Comparison of ENCODE assay signal across 11 cellular contexts in genomic region chrX:71252221-71252620, GRCh38. TPM values are rescaled to one million over a fixed set of nuclear protein-coding genes. Genes with fewer than 3 reads are reported as not detected.
DNase-seq lines count a peak whose midpoint lies in the region; ATAC-seq and TF ChIP-seq lines count a peak whose summit lies in the region.
"Had no signal": no experiment of that assay in that cellular context is flagged by ENCODE, and none has a peak within 500 bp of the region (broad histone marks: within the 10 kb centered on the region; RNA-seq: fewer than 3 reads in every experiment).

No MANE protein-coding gene starts in this region.

- peak overlapping the region; percentile 88; the same call in 1 of the 2 replicates for H3K4me2 ChIP-seq in HCT116 (ENCODE audit: low read length)

- POLR2A ChIA-PET in HCT116 (lab: Charles Lee): no interaction called here

- intact Hi-C loops in CD14-positive monocyte (cut with micrococcal nuclease): loop anchor here in 1 of 2 donors (10.0 kb wide), 1 partner anchor 57 kb away; no protein-coding TSS in a partner anchor
- intact Hi-C loops in HCT116 (cut with micrococcal nuclease): no loop called here

- no peak overlapping the region for H3K4me3 ChIP-seq in HCT116 (replicated peaks in 1 of 2; ENCODE audit: low read depth in 1 of 2, low read length in 2 of 2)

- no peaks in the 10 kb centered on the region for H3K36me3 ChIP-seq in HCT116 (ENCODE audit: control insufficient read depth in 1 of 2, insufficient read depth in 2 of 2, low read length in 2 of 2)

- BruUV-seq in HCT116 (replicated peaks; lab: Mats Ljungman, UMichigan): no TSS peak

- no peak overlapping the region for H2AFZ ChIP-seq in HCT116 (ENCODE audit: low read depth, low read length, poor library complexity, severe bottlenecking)

- H3K9me2 ChIP-seq in HCT116 (ENCODE audit: insufficient read depth): no peaks in the 10 kb centered on the region

- no peak for TF ChIP-seq POLR2A in HCT116 (IDR thresholded peaks at IDR 0.05; ENCODE audit: borderline replicate concordance, extremely low read depth, insufficient read depth, insufficient read length)

- H3K9me3 Mint-ChIP-seq in CD14-positive monocyte (peaks cover 0 to 5% (median 0%) of the 10 kb centered on the region in 7 donors), naive B cell (peaks cover 0 to 1% (median 0%) of the 10 kb centered on the region in 7 donors)
- no peaks in the 10 kb centered on the region for H3K9me3 Mint-ChIP-seq in activated naive CD8-positive, alpha-beta T cell treated with anti-CD3 and anti-CD28 coated beads for 36 hours

- H3K9me3 ChIP-seq in HCT116 (ENCODE audit: control insufficient read depth in 1 of 2, insufficient read depth in 1 of 2, low read depth in 1 of 2, low read length in 2 of 2): no peaks in the 10 kb centered on the region
- H3K9me3 ChIP-seq: gastroesophageal sphincter had no signal

- no peak overlapping the region for H3K9ac ChIP-seq in HCT116 (ENCODE audit: low read length)

- CTCF ChIA-PET in HCT116 (lab: Charles Lee): no interaction called here

- H3K36me3 Mint-ChIP-seq in CD14-positive monocyte (peaks cover 29 to 30% of the 10 kb centered on the region in 2 donors), naive B cell (peaks cover 0 to 10% of the 10 kb centered on the region in 2 donors)
- peaks cover 10% of the 10 kb centered on the region for H3K36me3 Mint-ChIP-seq in activated naive CD8-positive, alpha-beta T cell treated with anti-CD3 and anti-CD28 coated beads for 36 hours

- no peaks in the 10 kb centered on the region for H3K79me2 ChIP-seq in HCT116 (ENCODE audit: insufficient read depth, low read length)

- H4K20me1 ChIP-seq in HCT116 (ENCODE audit: insufficient read depth): no peaks in the 10 kb centered on the region

- H3K4me1 Mint-ChIP-seq in CD14-positive monocyte (peaks cover 36% of the 10 kb centered on the region), naive B cell (peaks cover 18 to 27% (median 26%) of the 10 kb centered on the region in 3 donors)
- H3K4me1 Mint-ChIP-seq in activated naive CD8-positive, alpha-beta T cell treated with anti-CD3 and anti-CD28 coated beads for 36 hours: peaks cover 32% of the 10 kb centered on the region

- peak overlapping the region; percentile 77 to 89 for H3K4me3 Mint-ChIP-seq in CD14-positive monocyte
- H3K4me3 Mint-ChIP-seq in activated naive CD8-positive, alpha-beta T cell treated with anti-CD3 and anti-CD28 coated beads for 36 hours: peak overlapping the region; percentile 88
- peak overlapping the region in 6 of 8 donors; percentile 27 to 65 (median 56) for H3K4me3 Mint-ChIP-seq in naive B cell

- RAD21 ChIA-PET in HCT116 (lab: Charles Lee; ENCODE audit: low non-redundant PET in 1 of 2, low total read pairs in 2 of 2, uncharacterized antibody in 2 of 2, unreplicated experiment in 2 of 2): no interaction called here

- H3K4me1 ChIP-seq in HCT116 (ENCODE audit: control insufficient read depth in 1 of 2, insufficient read depth in 2 of 2, low read length in 2 of 2): peaks cover 13 to 19% of the 10 kb centered on the region in 2 experiments

- no peak for TF ChIP-seq CTCF in CD14-positive monocyte (IDR thresholded peaks at IDR 0.05)
- TF ChIP-seq CTCF in HCT116 (IDR thresholded peaks at IDR 0.05 in 2 of 3, conservative IDR thresholded peaks at IDR 0.05 in 1 of 3; ENCODE audit: borderline replicate concordance in 1 of 3, insufficient read depth in 1 of 3, low read depth in 2 of 3, low read length in 2 of 3): no peak

- H3K27ac ChIP-seq in HCT116 (ENCODE audit: low read depth, low read length): no peak overlapping the region

- peaks cover 0 to 11% (median 0%) of the 10 kb centered on the region in 3 donors for H3K27me3 Mint-ChIP-seq in CD14-positive monocyte (ENCODE audit: low read depth in 3 of 3)
- no peaks in the 10 kb centered on the region for H3K27me3 Mint-ChIP-seq in activated naive CD8-positive, alpha-beta T cell treated with anti-CD3 and anti-CD28 coated beads for 36 hours
- no peaks in the 10 kb centered on the region for H3K27me3 Mint-ChIP-seq in naive B cell

- H3K27ac Mint-ChIP-seq in CD14-positive monocyte (peak overlapping the region in 1 of 7 donors; percentile 13), naive B cell (no peak overlapping the region)
- H3K27ac Mint-ChIP-seq in activated naive CD8-positive, alpha-beta T cell treated with anti-CD3 and anti-CD28 coated beads for 36 hours: no peak overlapping the region

- DNase-seq in CD14-positive monocyte (ENCODE audit: low spot score): no peak
- DNase-seq in HCT116 (ENCODE audit: low read depth, low spot score): no peak
- no peak for DNase-seq in activated naive CD8-positive, alpha-beta T cell treated with anti-CD3 and anti-CD28 coated beads for 36 hours
- DNase-seq in naive B cell: no peak
- DNase-seq in activated CD4-positive, CD25-positive, alpha-beta regulatory T cell treated with anti-CD3 and anti-CD28 coated beads, Interleukin-2, amount 50 U/mL, for 72 hours: no peak
- no peak for DNase-seq in NCI-H345 (lab: John Stamatoyannopoulos, UW)
- no peak for DNase-seq in HPDE6-E6E7 (ENCODE audit: extremely low spot score)
- no peak for DNase-seq in NCI-H510A (lab: John Stamatoyannopoulos, UW)
- DNase-seq: NCI-H1048; NK-92 treated with Interleukin-12 subunit alpha and Interleukin-12 subunit beta, amount 100 ng/mL, for 24 hours had no signal

- H3K27me3 ChIP-seq in HCT116 (ENCODE audit: insufficient read depth, low read length): no peaks in the 10 kb centered on the region
- H3K27me3 ChIP-seq: gastroesophageal sphincter had no signal

- no peak for TF ChIP-seq RAD21 in HCT116 (IDR thresholded peaks at IDR 0.05; ENCODE audit: low read depth)

- no peak for ATAC-seq in HCT116
- ATAC-seq in naive B cell (ENCODE audit: low read depth in 2 of 2): no peak
- ATAC-seq: gastroesophageal sphincter had no signal

TF ChIP-seq in HCT116, 20 proteins besides CTCF, POLR2A, EP300 and RAD21:
- no peak for TF ChIP-seq CEBPB (IDR thresholded peaks at IDR 0.05; ENCODE audit: low read depth)
- TF ChIP-seq, protein P1, sequence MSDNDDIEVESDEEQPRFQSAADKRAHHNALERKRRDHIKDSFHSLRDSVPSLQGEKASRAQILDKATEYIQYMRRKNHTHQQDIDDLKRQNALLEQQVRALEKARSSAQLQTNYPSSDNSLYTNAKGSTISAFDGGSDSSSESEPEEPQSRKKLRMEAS (IDR thresholded peaks at IDR 0.05): no peak
- TF ChIP-seq, protein P2, sequence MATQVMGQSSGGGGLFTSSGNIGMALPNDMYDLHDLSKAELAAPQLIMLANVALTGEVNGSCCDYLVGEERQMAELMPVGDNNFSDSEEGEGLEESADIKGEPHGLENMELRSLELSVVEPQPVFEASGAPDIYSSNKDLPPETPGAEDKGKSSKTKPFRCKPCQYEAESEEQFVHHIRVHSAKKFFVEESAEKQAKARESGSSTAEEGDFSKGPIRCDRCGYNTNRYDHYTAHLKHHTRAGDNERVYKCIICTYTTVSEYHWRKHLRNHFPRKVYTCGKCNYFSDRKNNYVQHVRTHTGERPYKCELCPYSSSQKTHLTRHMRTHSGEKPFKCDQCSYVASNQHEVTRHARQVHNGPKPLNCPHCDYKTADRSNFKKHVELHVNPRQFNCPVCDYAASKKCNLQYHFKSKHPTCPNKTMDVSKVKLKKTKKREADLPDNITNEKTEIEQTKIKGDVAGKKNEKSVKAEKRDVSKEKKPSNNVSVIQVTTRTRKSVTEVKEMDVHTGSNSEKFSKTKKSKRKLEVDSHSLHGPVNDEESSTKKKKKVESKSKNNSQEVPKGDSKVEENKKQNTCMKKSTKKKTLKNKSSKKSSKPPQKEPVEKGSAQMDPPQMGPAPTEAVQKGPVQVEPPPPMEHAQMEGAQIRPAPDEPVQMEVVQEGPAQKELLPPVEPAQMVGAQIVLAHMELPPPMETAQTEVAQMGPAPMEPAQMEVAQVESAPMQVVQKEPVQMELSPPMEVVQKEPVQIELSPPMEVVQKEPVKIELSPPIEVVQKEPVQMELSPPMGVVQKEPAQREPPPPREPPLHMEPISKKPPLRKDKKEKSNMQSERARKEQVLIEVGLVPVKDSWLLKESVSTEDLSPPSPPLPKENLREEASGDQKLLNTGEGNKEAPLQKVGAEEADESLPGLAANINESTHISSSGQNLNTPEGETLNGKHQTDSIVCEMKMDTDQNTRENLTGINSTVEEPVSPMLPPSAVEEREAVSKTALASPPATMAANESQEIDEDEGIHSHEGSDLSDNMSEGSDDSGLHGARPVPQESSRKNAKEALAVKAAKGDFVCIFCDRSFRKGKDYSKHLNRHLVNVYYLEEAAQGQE (IDR thresholded peaks at IDR 0.05; ENCODE audit: low read depth): no peak
- TF ChIP-seq EZH2phosphoT487 (IDR thresholded peaks at IDR 0.05; ENCODE audit: borderline replicate concordance): no peak
- TF ChIP-seq POLR2AphosphoS5 (IDR thresholded peaks at IDR 0.05; ENCODE audit: low read depth, low read length): no peak
- no peak for TF ChIP-seq TCF7L2 (IDR thresholded peaks at IDR 0.05; ENCODE audit: borderline replicate concordance, extremely low read depth, insufficient read depth, insufficient read length)
- no peak for TF ChIP-seq ZFX (IDR thresholded peaks at IDR 0.05)

RNA-seq across cellular contexts. Expression of gene ZMYM3, which starts 1.7 kb away (rescaled TPM):
- polyA plus RNA-seq in CD14-positive monocyte (1 to 10 TPM; 3.9 to 4.8 TPM), naive B cell (ENCODE audit: low read depth in 6 of 6) (10 to 100 TPM in 1 of 6 donors, 1 to 10 TPM in 5; 5.8 to 10.0 (median 7.8) TPM)
- total RNA-seq in HCT116 (2021; ENCODE audit: unreplicated experiment): 32.9 TPM
- 23.6 and 23.7 TPM in 2 replicates for polyA plus RNA-seq in HCT116 (2012)
- total RNA-seq in activated naive CD8-positive, alpha-beta T cell treated with anti-CD3 and anti-CD28 coated beads for 36 hours: 10 to 100 TPM; 22.9 to 25.1 TPM

RNA-seq across cellular contexts. Expression of gene GJB1, which starts 29.2 kb away (rescaled TPM):
- polyA plus RNA-seq in CD14-positive monocyte (not detected), naive B cell (ENCODE audit: low read depth in 6 of 6) (not detected)
- not detected for total RNA-seq in HCT116 (2021; ENCODE audit: unreplicated experiment)
- polyA plus RNA-seq in HCT116 (2012): not detected in 2 replicates
- not detected for total RNA-seq in activated naive CD8-positive, alpha-beta T cell treated with anti-CD3 and anti-CD28 coated beads for 36 hours
- total RNA-seq: gastroesophageal sphincter had no signal

RNA-seq across cellular contexts. Expression of gene NONO, which starts 31.2 kb away (rescaled TPM):
- polyA plus RNA-seq in CD14-positive monocyte (100 to 1,000 TPM; 111 to 122 TPM), naive B cell (ENCODE audit: low read depth in 6 of 6) (100 to 1,000 TPM; 174 to 227 (median 183) TPM)
- 523 TPM for total RNA-seq in HCT116 (2021; ENCODE audit: unreplicated experiment)
- 366 and 425 TPM in 2 replicates for polyA plus RNA-seq in HCT116 (2012)
- 100 to 1,000 TPM; 521 to 536 TPM for total RNA-seq in activated naive CD8-positive, alpha-beta T cell treated with anti-CD3 and anti-CD28 coated beads for 36 hours

RNA-seq across cellular contexts. Expression of gene ITGB1BP2, which starts 49.3 kb away (rescaled TPM):
- not detected for polyA plus RNA-seq in CD14-positive monocyte
- 3.5 TPM for total RNA-seq in HCT116 (2021; ENCODE audit: unreplicated experiment)
- polyA plus RNA-seq in HCT116 (2012): 1.2 and 1.8 TPM in 2 replicates
- 1 to 10 TPM; 4.9 to 5.6 TPM for total RNA-seq in activated naive CD8-positive, alpha-beta T cell treated with anti-CD3 and anti-CD28 coated beads for 36 hours
- polyA plus RNA-seq in naive B cell (ENCODE audit: low read depth in 6 of 6): not detected
